In the genomic region with DNA sequence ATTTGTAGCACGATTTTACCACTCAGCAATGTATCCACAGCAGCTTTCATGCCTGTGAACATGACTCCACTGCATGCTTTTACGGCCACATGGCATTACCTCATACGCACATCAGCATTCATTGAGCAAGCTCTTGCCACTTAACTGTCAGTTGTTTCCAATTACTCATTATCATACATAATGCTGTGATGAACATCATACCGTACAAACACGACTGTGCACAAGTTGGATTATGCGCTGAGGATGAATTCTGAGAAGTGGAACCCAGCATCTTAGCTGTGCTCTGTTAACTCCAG, we compare ENCODE assay signal across 14 cellular contexts. TPM values are rescaled to one million over a fixed set of nuclear protein-coding genes. Genes with fewer than 3 reads are reported as not detected.
A peak's percentile ranks its signal among the peaks of the same experiment; 100 is the strongest.
DNase-seq lines count a peak whose midpoint lies in the region; ATAC-seq, FAIRE-seq and TF ChIP-seq lines count a peak whose summit lies in the region.
"Had no signal": no experiment of that assay in that cellular context is flagged by ENCODE, and none has a peak within 500 bp of the region (broad histone marks: within the 10 kb centered on the region; RNA-seq: fewer than 3 reads in every experiment).

No MANE protein-coding gene starts in this region.

- H3K4me1 ChIP-seq in A673 (ENCODE audit: insufficient read depth, low read length, poor library complexity, severe bottlenecking) (peaks cover 6% of the 10 kb centered on the region), hepatocyte (ENCODE audit: insufficient read depth) (peaks cover 3% of the 10 kb centered on the region)

- H3K27ac ChIP-seq in A673 (ENCODE audit: low read depth, low read length, poor library complexity, severe bottlenecking), result no peak overlapping the region
- H3K27ac ChIP-seq in hepatocyte, result peak overlapping the region; percentile 67

- H3K27me3 Mint-ChIP-seq in HFFc6 (ENCODE audit: insufficient read depth), result peaks cover 9% of the 10 kb centered on the region

- peak overlapping the region; percentile 77 for H3K27ac Mint-ChIP-seq in HFFc6
- H3K27ac Mint-ChIP-seq: T-helper 1 cell treated with Interleukin-12 subunit alpha and Interleukin-12 subunit beta and Interleukin-4 antibody, amounts not matched to agents 30 μg/mL and 1 μg/mL, for 36 hours had no signal

- DNase-seq in A673 (ENCODE audit: low spot score), result peak; percentile 42
- peak; percentile 81 for DNase-seq in HFFc6
- DNase-seq in amniotic epithelial cell (ENCODE audit: low read depth), result peak; percentile 88
- DNase-seq in hepatocyte (ENCODE audit: low spot score), result peak; percentile 56
- no peak for DNase-seq in NCI-H2227 treated with DMSO at 0.1 percent for 48 hours (lab: John Stamatoyannopoulos, UW)
- DNase-seq in RCC 7860 (ENCODE audit: low spot score), result no peak
- no peak for DNase-seq in NCI-H1048 (lab: John Stamatoyannopoulos, UW)
- DNase-seq: ACHN; cerebellar nuclear complex; heart right ventricle; NCI-H524; stimulated activated CD4-positive, alpha-beta T cell treated with anti-CD3 and anti-CD28 coated beads, Interleukin-12 subunit alpha, Interleukin-12 subunit beta, amount 100 ng/mL, for 4 hours had no signal

- H3K36me3 ChIP-seq in A673 (ENCODE audit: insufficient read depth, low read length, poor library complexity, severe bottlenecking), result no peaks in the 10 kb centered on the region
- no peaks in the 10 kb centered on the region for H3K36me3 ChIP-seq in hepatocyte (replicated peaks; ENCODE audit: insufficient read depth, low read depth)
- H3K36me3 ChIP-seq: heart right ventricle had no signal

- no peak for FAIRE-seq in RCC 7860 (lab: Jason Lieb, UNC)

- ATAC-seq in GM18517 (IDR thresholded peaks at IDR 0.05; ENCODE audit: unreplicated experiment), result no peak

- H2AFZ ChIP-seq in hepatocyte, result no peak overlapping the region

- H3K27me3 ChIP-seq in A673 (replicated peaks; ENCODE audit: insufficient read depth, low read depth, low read length, poor library complexity), result no peaks in the 10 kb centered on the region
- H3K27me3 ChIP-seq in hepatocyte, result no peaks in the 10 kb centered on the region

- H3K4me1 Mint-ChIP-seq in HFFc6 (ENCODE audit: low read depth), result peaks cover 22% of the 10 kb centered on the region

- intact Hi-C loops in A673 (cut with micrococcal nuclease; ENCODE audit: unreplicated experiment), result no loop called here

- H3K4me3 Mint-ChIP-seq in HFFc6, result peak overlapping the region; percentile 41; the same call in 1 of the 2 replicates
- H3K4me3 Mint-ChIP-seq: T-helper 1 cell treated with Interleukin-12 subunit alpha and Interleukin-12 subunit beta and Interleukin-4 antibody, amounts not matched to agents 30 μg/mL and 1 μg/mL, for 36 hours had no signal

- no peaks in the 10 kb centered on the region for H3K9me3 ChIP-seq in A673 (ENCODE audit: low read depth, low read length, poor library complexity, severe bottlenecking)
- H3K9me3 ChIP-seq in hepatocyte (ENCODE audit: low read depth), result no peaks in the 10 kb centered on the region
- H3K9me3 ChIP-seq: heart right ventricle had no signal

- no peaks in the 10 kb centered on the region for H4K20me1 ChIP-seq in hepatocyte (ENCODE audit: insufficient read depth, poor library complexity, severe bottlenecking)

- no peak overlapping the region for H3K4me3 ChIP-seq in A673 (ENCODE audit: low read depth, low read length, poor library complexity, severe bottlenecking)
- H3K4me3 ChIP-seq in hepatocyte, result no peak overlapping the region
- H3K4me3 ChIP-seq: heart right ventricle had no signal

- no TSS peak for BruUV-seq in A673 (replicated peaks; lab: Mats Ljungman, UMichigan)

- H3K9me2 ChIP-seq in hepatocyte (replicated peaks; ENCODE audit: insufficient read depth), result no peaks in the 10 kb centered on the region

- POLR2A ChIA-PET in A673 (lab: Charles Lee; ENCODE audit: low non-redundant PET), result no interaction called here

- no peaks in the 10 kb centered on the region for H3K9me3 Mint-ChIP-seq in HFFc6
- H3K9me3 Mint-ChIP-seq: T-helper 1 cell treated with Interleukin-12 subunit alpha and Interleukin-12 subunit beta and Interleukin-4 antibody, amounts not matched to agents 30 μg/mL and 1 μg/mL, for 36 hours had no signal

- CTCF ChIA-PET in A673 (lab: Charles Lee), result no interaction called here

- TF ChIP-seq CTCF in A673 (conservative IDR thresholded peaks at IDR 0.05; ENCODE audit: low read depth, low read length), result no peak
- no peak for TF ChIP-seq CTCF in HFFc6 (IDR thresholded peaks at IDR 0.05)
- no peak for TF ChIP-seq CTCF in hepatocyte (IDR thresholded peaks at IDR 0.05; ENCODE audit: poor library complexity)

- 70% methylated on average over 6 of the region's 6 CpGs for WGBS in hepatocyte (ENCODE audit: low lambda C conversion rate, missing lambda C conversion rate)

- no peaks in the 10 kb centered on the region for H3K79me2 ChIP-seq in hepatocyte

- no peaks in the 10 kb centered on the region for H3K36me3 Mint-ChIP-seq in HFFc6 (ENCODE audit: low read depth)

- H3K4me2 ChIP-seq in hepatocyte, result no peak overlapping the region

RNA-seq across cellular contexts. Expression of a gene that starts 9.6 kb away (rescaled TPM):
- not detected in 2 replicates for total RNA-seq in A673 (2021)
- total RNA-seq in HFFc6 (2021; fragmentation: NEBNext Ultra II Directional; extraction: Animal tissue kit (Norgen Biotek cat#: 25700)), result not detected
- total RNA-seq in hepatocyte, result 0.16 and 0.47 TPM in 2 replicates
- polyA plus RNA-seq in hepatocyte, result 0.15 TPM in 1 of 2 replicates, not detected in the other
- polyA plus RNA-seq: heart right ventricle had no signal

Comparison
In these comparisons a context has a peak if more than half of its experiments do, and no peak if none do; other contexts are left out.
1. DNase-seq: peak in A673 (single experiment), HFFc6 (single experiment), amniotic epithelial cell (single experiment) and hepatocyte (single experiment); none in NCI-H2227 treated with DMSO at 0.1 percent for 48 hours (single experiment), RCC 7860 (single experiment) and NCI-H1048 (single experiment).